Comparison of ENCODE assay signal across 29 cellular contexts in genomic region chr7:41449694-41450093, GRCh38.
"Had no signal": no experiment of that assay in that cellular context is flagged by ENCODE, and none has a peak within 500 bp of the region (broad histone marks: within the 10 kb centered on the region; RNA-seq: fewer than 3 reads in every experiment).

No MANE protein-coding gene starts in this region.

- H3K36me3 Mint-ChIP-seq: activated naive CD8-positive, alpha-beta T cell; WTC11 had no signal

- H3K27ac Mint-ChIP-seq: activated CD8-positive, alpha-beta T cell treated with anti-CD3 and anti-CD28 coated beads for 36 hours; activated naive CD8-positive, alpha-beta T cell; activated T-helper 17 cell treated with anti-CD3 and anti-CD28 coated beads, Interleukin-2, amount 50 U/mL, for 72 hours; effector memory CD8-positive, alpha-beta T cell; WTC11 had no signal

- H3K4me1 ChIP-seq: esophagus squamous epithelium had no signal

- H3K4me3 ChIP-seq: coronary artery, esophagus squamous epithelium, gastroesophageal sphincter, heart right ventricle had no signal

- H3K9me3 Mint-ChIP-seq: WTC11 had no signal

- H3K9me3 ChIP-seq: esophagus squamous epithelium, gastroesophageal sphincter, heart right ventricle had no signal

- H3K4me3 Mint-ChIP-seq: activated CD8-positive, alpha-beta T cell treated with anti-CD3 and anti-CD28 coated beads for 36 hours; activated naive CD8-positive, alpha-beta T cell; activated T-cell treated with anti-CD3 and anti-CD28 coated beads, Interleukin-2, amount 50 U/mL, for 4 hours; activated T-helper 17 cell treated with anti-CD3 and anti-CD28 coated beads, Interleukin-2, amount 50 U/mL, for 72 hours; central memory CD8-positive, alpha-beta T cell; effector memory CD8-positive, alpha-beta T cell; WTC11 had no signal

- H3K4me1 Mint-ChIP-seq: activated T-helper 17 cell treated with anti-CD3 and anti-CD28 coated beads, Interleukin-2, amount 50 U/mL, for 72 hours; central memory CD8-positive, alpha-beta T cell had no signal

- H3K27me3 ChIP-seq: brain microvascular endothelial cell, esophagus squamous epithelium, gastroesophageal sphincter, heart right ventricle had no signal

- H3K27me3 Mint-ChIP-seq: activated CD8-positive, alpha-beta T cell treated with anti-CD3 and anti-CD28 coated beads for 36 hours; activated T-helper 17 cell treated with anti-CD3 and anti-CD28 coated beads, Interleukin-2, amount 50 U/mL, for 72 hours; central memory CD8-positive, alpha-beta T cell; effector memory CD8-positive, alpha-beta T cell had no signal

- H3K27ac ChIP-seq: brain microvascular endothelial cell, esophagus squamous epithelium, gastroesophageal sphincter, heart right ventricle, VCaP had no signal

- H3K36me3 ChIP-seq: brain microvascular endothelial cell, esophagus squamous epithelium, gastroesophageal sphincter, heart right ventricle had no signal

- ATAC-seq: activated CD8-positive, alpha-beta T cell treated with anti-CD3 and anti-CD28 coated beads for 36 hours; activated T-cell treated with anti-CD3 and anti-CD28 coated beads, Interleukin-2, amount 50 U/mL, for 4 hours; activated T-helper 17 cell treated with anti-CD3 and anti-CD28 coated beads, Interleukin-2, amount 50 U/mL, for 72 hours; effector memory CD8-positive, alpha-beta T cell; gastroesophageal sphincter; heart right ventricle; WTC11 had no signal

- DNase-seq: activated CD4-positive, alpha-beta T cell treated with anti-CD3 and anti-CD28 coated beads for 1 hour; activated CD4-positive, alpha-beta T cell treated with anti-CD3 and anti-CD28 coated beads for 4 hours; activated CD4-positive, alpha-beta T cell treated with anti-CD3 and anti-CD28 coated beads, Interleukin-2, amount 50 U/mL, for 1 hour; activated CD4-positive, alpha-beta T cell treated with anti-CD3 and anti-CD28 coated beads, Interleukin-2, amount 50 U/mL, for 48 hours; activated CD8-positive, alpha-beta memory T cell treated with anti-CD3 and anti-CD28 coated beads for 24 hours; activated CD8-positive, alpha-beta T cell treated with anti-CD3 and anti-CD28 coated beads for 36 hours; activated effector memory CD4-positive, alpha-beta T cell treated with Interleukin-2 at 50 U/mL for 16 hours; activated gamma-delta T cell treated with Interleukin-2 at 50 U/mL for 16 hours; activated naive CD4-positive, alpha-beta T cell treated with anti-CD3 and anti-CD28 coated beads, Interleukin-2, amount 50 U/mL, for 16 hours; activated naive CD4-positive, alpha-beta T cell treated with Interleukin-2 at 50 U/mL for 16 hours; activated T-cell treated with anti-CD3 and anti-CD28 coated beads, Interleukin-2, amount 50 U/mL, for 4 hours; amniotic stem cell; anterior cingulate cortex; brain microvascular endothelial cell; dermis blood vessel endothelial cell; effector CD4-positive, alpha-beta T cell; effector memory CD8-positive, alpha-beta T cell; erythroblast; esophagus squamous epithelium; foreskin melanocyte; heart right ventricle; T-helper 2 cell had no signal
